In the genomic region with DNA sequence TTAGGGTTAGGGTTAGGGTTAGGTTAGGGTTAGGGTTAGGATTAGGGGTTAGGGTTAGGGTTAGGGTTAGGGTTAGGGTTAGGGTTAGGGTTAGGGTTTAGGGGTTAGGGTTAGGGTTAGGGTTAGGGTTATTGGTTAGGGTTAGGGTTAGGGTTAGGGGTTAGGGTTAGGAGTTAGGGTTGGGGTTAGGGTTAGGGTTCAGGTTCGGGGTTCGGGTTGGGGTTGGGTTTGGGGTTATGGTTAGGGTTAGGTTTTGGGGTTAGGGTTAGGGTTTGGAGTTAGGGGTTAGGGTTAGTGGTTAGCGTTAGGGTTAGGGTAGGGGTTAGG, we compare ENCODE assay signal across 4 cellular contexts.
TF ChIP-seq lines count a peak whose summit lies in the region.
"Not testable (repeated sequence)": the region's sequence is repeated elsewhere in the genome, so short reads cannot be mapped to it uniquely, and the experiment has no call there.

No MANE protein-coding gene starts in this region.

TF ChIP-seq in GM12878, 131 proteins besides CTCF, POLR2A, EP300 and RAD21:
- 0 out of 2 replicates have a peak, but pooled peaks have one; percentile 24 for TF ChIP-seq NR2C1 (IDR thresholded peaks at IDR 0.05)

TF ChIP-seq in K562, 482 proteins besides CTCF, POLR2A, EP300 and RAD21:
- peak; percentile 82 for TF ChIP-seq CREBBP (IDR thresholded peaks at IDR 0.05; ENCODE audit: low read depth, low read length)
- not testable (repeated sequence) for TF ChIP-seq NR2C2 (CRISPR knock-in tag; IDR thresholded peaks at IDR 0.05)
- peak; percentile 78 for TF ChIP-seq NR2C2 (tag; IDR thresholded peaks at IDR 0.05)
- TF ChIP-seq HMBOX1 (IDR thresholded peaks at IDR 0.05) = peak; percentile 23; the same call in 1 of the 2 replicates

TF ChIP-seq in H1, 55 proteins besides CTCF, POLR2A, EP300 and RAD21:
- 0 out of 2 replicates have a peak, but pooled peaks have one; percentile 34 for TF ChIP-seq CEBPB (IDR thresholded peaks at IDR 0.05; ENCODE audit: low read depth, low read length)

TF ChIP-seq in HepG2, 621 proteins besides CTCF, POLR2A, EP300 and RAD21:
- peak; percentile 78 for TF ChIP-seq PCBP2 (optimal IDR thresholded peaks at IDR 0.05; ENCODE audit: low read depth, low read length, poor library complexity, severe bottlenecking)
- peak; percentile 10; the same call in 1 of the 2 replicates for TF ChIP-seq NR2F6 (IDR thresholded peaks at IDR 0.05)
- TF ChIP-seq NR2F6 (CRISPR knock-in tag; IDR thresholded peaks at IDR 0.05) = not testable (repeated sequence)
